ENCODE assay signal across 16 cellular contexts in the genomic region with DNA sequence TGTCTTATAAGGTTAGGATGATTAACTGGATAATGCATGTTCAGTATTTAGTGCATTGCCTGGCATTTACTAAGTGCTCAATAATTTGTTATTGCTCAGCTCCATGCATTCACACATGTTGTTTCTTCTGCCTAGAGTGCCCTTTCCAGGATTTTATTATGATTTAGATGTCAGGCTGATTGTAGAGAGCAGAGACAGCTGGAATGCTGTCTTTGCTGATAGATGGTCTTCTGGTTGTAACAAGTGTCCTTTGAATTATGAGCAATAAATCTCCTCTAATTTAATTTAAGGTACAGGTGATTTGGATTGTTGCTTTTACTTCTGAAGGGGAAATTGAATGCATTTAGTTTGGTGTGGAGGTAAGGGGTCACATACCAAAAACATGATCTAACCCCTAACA.
DNase-seq lines count a peak whose midpoint lies in the region; ATAC-seq and TF ChIP-seq lines count a peak whose summit lies in the region.
"Had no signal": no experiment of that assay in that cellular context is flagged by ENCODE, and none has a peak within 500 bp of the region (broad histone marks: within the 10 kb centered on the region; RNA-seq: fewer than 3 reads in every experiment).

No MANE protein-coding gene starts in this region.

- no peaks in the 10 kb centered on the region for H3K27me3 Mint-ChIP-seq in activated naive CD4-positive, alpha-beta T cell treated with anti-CD3 and anti-CD28 coated beads for 36 hours (ENCODE audit: low read depth)
- H3K27me3 Mint-ChIP-seq: B cell had no signal

- H3K9me3 ChIP-seq in SK-N-SH: no peaks in the 10 kb centered on the region
- H3K9me3 ChIP-seq: BLaER1 treated with 17β-estradiol and CSF1 and Interleukin-3, amounts not matched to agents 10 nM and 100 nM had no signal

- no peak overlapping the region for H3K9ac ChIP-seq in SK-N-SH
- H3K9ac ChIP-seq: BLaER1 treated with 17β-estradiol and CSF1 and Interleukin-3, amounts not matched to agents 10 nM and 100 nM had no signal

- DNase-seq in SK-N-SH: no peak
- peak; percentile 68 for DNase-seq in NCI-H2227 treated with DMSO at 0.1 percent for 48 hours (lab: John Stamatoyannopoulos, UW)
- DNase-seq in left kidney (ENCODE audit: low read depth, low spot score): peak; percentile 63
- no peak for DNase-seq in GDM1 (lab: John Stamatoyannopoulos, UW)
- DNase-seq in activated naive CD4-positive, alpha-beta T cell treated with anti-CD3 and anti-CD28 coated beads for 36 hours: no peak
- DNase-seq: Calu3; CD8-positive, alpha-beta T cell; DMS79 treated with DMSO at 0.1 percent for 48 hours; HCEC 1CT; IMR-90 had no signal

- no peaks in the 10 kb centered on the region for H3K9me2 ChIP-seq in SK-N-SH

- H3K27me3 ChIP-seq in SK-N-SH (ENCODE audit: insufficient read depth): no peaks in the 10 kb centered on the region
- H3K27me3 ChIP-seq: BLaER1 treated with 17β-estradiol and CSF1 and Interleukin-3, amounts not matched to agents 10 nM and 100 nM had no signal

- no peak; a peak in 1 of 4 replicates for TF ChIP-seq EP300 in SK-N-SH (IDR thresholded peaks at IDR 0.05; ENCODE audit: borderline replicate concordance in 1 of 2, low read depth in 1 of 2, low read length in 1 of 2)

- intact Hi-C loops in activated naive CD4-positive, alpha-beta T cell treated with anti-CD3 and anti-CD28 coated beads for 36 hours (cut with micrococcal nuclease): no loop called here

- no peak overlapping the region for H3K4me3 ChIP-seq in SK-N-SH (ENCODE audit: low read depth in 2 of 2, low read length in 1 of 2)
- H3K4me3 ChIP-seq: BLaER1 treated with 17β-estradiol and CSF1 and Interleukin-3, amounts not matched to agents 10 nM and 100 nM; GM12878; GM23338 had no signal

- no peak overlapping the region for H3K4me2 ChIP-seq in SK-N-SH
- H3K4me2 ChIP-seq: BLaER1 treated with 17β-estradiol and CSF1 and Interleukin-3, amounts not matched to agents 10 nM and 100 nM; GM23338 had no signal

- POLR2A ChIA-PET in SK-N-SH (lab: Yijun Ruan, JAX): no interaction called here

- CTCF ChIA-PET in SK-N-SH (lab: Yijun Ruan, JAX): no interaction called here
- CTCF ChIA-PET in activated naive CD4-positive, alpha-beta T cell treated with anti-CD3 and anti-CD28 coated beads for 36 hours (lab: Charles Lee): no interaction called here

- ATAC-seq in SK-N-SH treated with all-trans-retinoic acid at 6 μM for 48 hours: no peak
- no peak for ATAC-seq in GM18502 (IDR thresholded peaks at IDR 0.05; ENCODE audit: poor library complexity, unreplicated experiment)
- ATAC-seq: CD8-positive, alpha-beta T cell; GM12878; GM23338 had no signal

- H3K4me1 Mint-ChIP-seq in activated naive CD4-positive, alpha-beta T cell treated with anti-CD3 and anti-CD28 coated beads for 36 hours (ENCODE audit: low read depth): no peaks in the 10 kb centered on the region
- H3K4me1 Mint-ChIP-seq: B cell had no signal

- TF ChIP-seq CTCF in SK-N-SH (IDR thresholded peaks at IDR 0.05): no peak

- no peaks in the 10 kb centered on the region for H3F3A ChIP-seq in SK-N-SH (replicated peaks; ENCODE audit: insufficient read depth)

- no peak overlapping the region for H3K27ac Mint-ChIP-seq in activated naive CD4-positive, alpha-beta T cell treated with anti-CD3 and anti-CD28 coated beads for 36 hours
- H3K27ac Mint-ChIP-seq: B cell; CD8-positive, alpha-beta T cell; GM23338 had no signal

- TF ChIP-seq RAD21 in SK-N-SH (IDR thresholded peaks at IDR 0.05; ENCODE audit: low read length): no peak

- no peaks in the 10 kb centered on the region for H3K79me2 ChIP-seq in SK-N-SH (ENCODE audit: insufficient read depth)

- peaks cover 4% of the 10 kb centered on the region for H3K9me3 Mint-ChIP-seq in activated naive CD4-positive, alpha-beta T cell treated with anti-CD3 and anti-CD28 coated beads for 36 hours
- H3K9me3 Mint-ChIP-seq: GM23338 had no signal

- no peaks in the 10 kb centered on the region for H3K36me3 Mint-ChIP-seq in activated naive CD4-positive, alpha-beta T cell treated with anti-CD3 and anti-CD28 coated beads for 36 hours (ENCODE audit: low read depth)
- H3K36me3 Mint-ChIP-seq: CD8-positive, alpha-beta T cell had no signal

- no peaks in the 10 kb centered on the region for H4K20me1 ChIP-seq in SK-N-SH (ENCODE audit: insufficient read depth)
- H4K20me1 ChIP-seq: BLaER1 treated with 17β-estradiol and CSF1 and Interleukin-3, amounts not matched to agents 10 nM and 100 nM had no signal

- no peaks in the 10 kb centered on the region for H3K4me1 ChIP-seq in SK-N-SH (ENCODE audit: control insufficient read depth in 1 of 2, insufficient read depth in 2 of 2, low read depth in 1 of 2, low read length in 1 of 2)

- no peak overlapping the region for H3K27ac ChIP-seq in SK-N-SH (ENCODE audit: low read depth in 2 of 2, low read length in 1 of 2)
- H3K27ac ChIP-seq: BLaER1 treated with 17β-estradiol and CSF1 and Interleukin-3, amounts not matched to agents 10 nM and 100 nM had no signal

- no peaks in the 10 kb centered on the region for H3K36me3 ChIP-seq in SK-N-SH (replicated peaks in 1 of 2; ENCODE audit: control insufficient read depth in 1 of 2, insufficient read depth in 2 of 2, low read length in 1 of 2)
- H3K36me3 ChIP-seq: BLaER1 treated with 17β-estradiol and CSF1 and Interleukin-3, amounts not matched to agents 10 nM and 100 nM had no signal

- no peak overlapping the region for H3K4me3 Mint-ChIP-seq in activated naive CD4-positive, alpha-beta T cell treated with anti-CD3 and anti-CD28 coated beads for 36 hours
- H3K4me3 Mint-ChIP-seq: B cell; CD8-positive, alpha-beta T cell; GM23338 had no signal

- H2AFZ ChIP-seq in SK-N-SH (ENCODE audit: low read depth): no peak overlapping the region

TF ChIP-seq in SK-N-SH treated with all-trans-retinoic acid at 6 μM for 48 hours, 23 proteins besides CTCF, POLR2A, EP300 and RAD21 (continues in another document):
- TF ChIP-seq, protein P1, sequence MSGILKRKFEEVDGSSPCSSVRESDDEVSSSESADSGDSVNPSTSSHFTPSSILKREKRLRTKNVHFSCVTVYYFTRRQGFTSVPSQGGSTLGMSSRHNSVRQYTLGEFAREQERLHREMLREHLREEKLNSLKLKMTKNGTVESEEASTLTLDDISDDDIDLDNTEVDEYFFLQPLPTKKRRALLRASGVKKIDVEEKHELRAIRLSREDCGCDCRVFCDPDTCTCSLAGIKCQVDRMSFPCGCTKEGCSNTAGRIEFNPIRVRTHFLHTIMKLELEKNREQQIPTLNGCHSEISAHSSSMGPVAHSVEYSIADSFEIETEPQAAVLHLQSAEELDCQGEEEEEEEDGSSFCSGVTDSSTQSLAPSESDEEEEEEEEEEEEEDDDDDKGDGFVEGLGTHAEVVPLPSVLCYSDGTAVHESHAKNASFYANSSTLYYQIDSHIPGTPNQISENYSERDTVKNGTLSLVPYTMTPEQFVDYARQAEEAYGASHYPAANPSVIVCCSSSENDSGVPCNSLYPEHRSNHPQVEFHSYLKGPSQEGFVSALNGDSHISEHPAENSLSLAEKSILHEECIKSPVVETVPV (CRISPR knock-in tag; IDR thresholded peaks at IDR 0.05): peak; percentile 85; the same call in 1 of the 2 replicates
- TF ChIP-seq ZFP30 (CRISPR knock-in tag; IDR thresholded peaks at IDR 0.05): 0 out of 2 replicates have a peak, but pooled peaks have one; percentile 37

TF ChIP-seq in SK-N-SH, 30 proteins besides CTCF, POLR2A, EP300 and RAD21 (continues in another document):
- TF ChIP-seq TCF12 (IDR thresholded peaks at IDR 0.05) (no peak), SMC3 (IDR thresholded peaks at IDR 0.05; ENCODE audit: low read depth, low read length) (no peak), SIN3A (IDR thresholded peaks at IDR 0.05; ENCODE audit: borderline replicate concordance, low read depth, low read length) (no peak), CHD2 (IDR thresholded peaks at IDR 0.05; ENCODE audit: low read length, partially characterized antibody) (no peak), FOSL2 (IDR thresholded peaks at IDR 0.05; ENCODE audit: borderline replicate concordance, low read depth) (no peak), TAF1 (IDR thresholded peaks at IDR 0.05; ENCODE audit: borderline replicate concordance, low read depth, low read length) (no peak)
- TF ChIP-seq, protein P2, sequence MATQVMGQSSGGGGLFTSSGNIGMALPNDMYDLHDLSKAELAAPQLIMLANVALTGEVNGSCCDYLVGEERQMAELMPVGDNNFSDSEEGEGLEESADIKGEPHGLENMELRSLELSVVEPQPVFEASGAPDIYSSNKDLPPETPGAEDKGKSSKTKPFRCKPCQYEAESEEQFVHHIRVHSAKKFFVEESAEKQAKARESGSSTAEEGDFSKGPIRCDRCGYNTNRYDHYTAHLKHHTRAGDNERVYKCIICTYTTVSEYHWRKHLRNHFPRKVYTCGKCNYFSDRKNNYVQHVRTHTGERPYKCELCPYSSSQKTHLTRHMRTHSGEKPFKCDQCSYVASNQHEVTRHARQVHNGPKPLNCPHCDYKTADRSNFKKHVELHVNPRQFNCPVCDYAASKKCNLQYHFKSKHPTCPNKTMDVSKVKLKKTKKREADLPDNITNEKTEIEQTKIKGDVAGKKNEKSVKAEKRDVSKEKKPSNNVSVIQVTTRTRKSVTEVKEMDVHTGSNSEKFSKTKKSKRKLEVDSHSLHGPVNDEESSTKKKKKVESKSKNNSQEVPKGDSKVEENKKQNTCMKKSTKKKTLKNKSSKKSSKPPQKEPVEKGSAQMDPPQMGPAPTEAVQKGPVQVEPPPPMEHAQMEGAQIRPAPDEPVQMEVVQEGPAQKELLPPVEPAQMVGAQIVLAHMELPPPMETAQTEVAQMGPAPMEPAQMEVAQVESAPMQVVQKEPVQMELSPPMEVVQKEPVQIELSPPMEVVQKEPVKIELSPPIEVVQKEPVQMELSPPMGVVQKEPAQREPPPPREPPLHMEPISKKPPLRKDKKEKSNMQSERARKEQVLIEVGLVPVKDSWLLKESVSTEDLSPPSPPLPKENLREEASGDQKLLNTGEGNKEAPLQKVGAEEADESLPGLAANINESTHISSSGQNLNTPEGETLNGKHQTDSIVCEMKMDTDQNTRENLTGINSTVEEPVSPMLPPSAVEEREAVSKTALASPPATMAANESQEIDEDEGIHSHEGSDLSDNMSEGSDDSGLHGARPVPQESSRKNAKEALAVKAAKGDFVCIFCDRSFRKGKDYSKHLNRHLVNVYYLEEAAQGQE (IDR thresholded peaks at IDR 0.05; ENCODE audit: low read depth, low read length): no peak
- TF ChIP-seq, protein P3, sequence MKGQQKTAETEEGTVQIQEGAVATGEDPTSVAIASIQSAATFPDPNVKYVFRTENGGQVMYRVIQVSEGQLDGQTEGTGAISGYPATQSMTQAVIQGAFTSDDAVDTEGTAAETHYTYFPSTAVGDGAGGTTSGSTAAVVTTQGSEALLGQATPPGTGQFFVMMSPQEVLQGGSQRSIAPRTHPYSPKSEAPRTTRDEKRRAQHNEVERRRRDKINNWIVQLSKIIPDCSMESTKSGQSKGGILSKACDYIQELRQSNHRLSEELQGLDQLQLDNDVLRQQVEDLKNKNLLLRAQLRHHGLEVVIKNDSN (IDR thresholded peaks at IDR 0.05; ENCODE audit: borderline replicate concordance, low read depth): no peak

Comparison
In these comparisons a context has a peak if more than half of its experiments do, and no peak if none do; other contexts are left out.
1. DNase-seq: peak in NCI-H2227 treated with DMSO at 0.1 percent for 48 hours (single experiment) and left kidney (single experiment); none in SK-N-SH (single experiment), GDM1 (single experiment) and activated naive CD4-positive, alpha-beta T cell treated with anti-CD3 and anti-CD28 coated beads for 36 hours (single experiment).